In genomic region chr18:24990548-24991219, GRCh38 we compare ENCODE assay signal across 19 cellular contexts.
"Had no signal": no experiment of that assay in that cellular context is flagged by ENCODE, and none has a peak within 500 bp of the region (broad histone marks: within the 10 kb centered on the region; RNA-seq: fewer than 3 reads in every experiment).

No MANE protein-coding gene starts in this region.

- H3K27me3 ChIP-seq: brain microvascular endothelial cell, heart right ventricle, spleen, testis had no signal

- H2AFZ ChIP-seq: parathyroid adenoma had no signal

- H3K27ac ChIP-seq: brain microvascular endothelial cell, epithelial cell of prostate, heart right ventricle, parathyroid adenoma, testis had no signal

- DNase-seq: activated CD4-positive, alpha-beta T cell treated with anti-CD3 and anti-CD28 coated beads for 1 hour; activated CD4-positive, alpha-beta T cell treated with anti-CD3 and anti-CD28 coated beads, Interleukin-2, amount 50 U/mL, for 1 hour; activated CD8-positive, alpha-beta T cell treated with anti-CD3 and anti-CD28 coated beads, Interleukin-2, amount 10 ng/mL, durations not matched to agents 7 days and 5 days; activated gamma-delta T cell treated with Interleukin-2 at 50 U/mL for 16 hours; activated T-cell treated with anti-CD3 and anti-CD28 coated beads, Interleukin-2, amount 50 U/mL, for 1 hour; aorta; brain microvascular endothelial cell; islet precursor cell; nephron progenitor cell; nucleus accumbens; SK-N-SH; spleen; stimulated activated CD4-positive, alpha-beta T cell treated with anti-CD3 and anti-CD28 coated beads, Interleukin-4, amount 100 ng/mL, for 1 hour; stimulated activated naive CD4-positive, alpha-beta T cell; testis; trophoblast cell had no signal

- H3K9me3 ChIP-seq: SK-N-SH, spleen, testis had no signal

- ATAC-seq: activated CD8-positive, alpha-beta T cell treated with anti-CD3 and anti-CD28 coated beads, Interleukin-2, amount 10 ng/mL, durations not matched to agents 7 days and 5 days had no signal

- H3K36me3 ChIP-seq: brain microvascular endothelial cell, heart right ventricle, spleen had no signal

- H3K4me1 ChIP-seq: parathyroid adenoma, testis had no signal

- H3K4me3 ChIP-seq: heart right ventricle, spleen, testis had no signal

- H3K9ac ChIP-seq: parathyroid adenoma, SK-N-SH had no signal

- H3K4me2 ChIP-seq: SK-N-SH had no signal
